ENCODE assay signal across 25 cellular contexts in genomic region chr5:83219495-83219894, GRCh38.
"Had no signal": no experiment of that assay in that cellular context is flagged by ENCODE, and none has a peak within 500 bp of the region (broad histone marks: within the 10 kb centered on the region; RNA-seq: fewer than 3 reads in every experiment).

No MANE protein-coding gene starts in this region.

- DNase-seq: activated CD4-positive, alpha-beta memory T cell treated with anti-CD3 and anti-CD28 coated beads for 36 hours; activated CD4-positive, alpha-beta T cell treated with anti-CD3 and anti-CD28 coated beads, Interleukin-2, amount 10 ng/mL, durations not matched to agents 24 days and 14 days; activated CD4-positive, CD25-positive, alpha-beta regulatory T cell treated with anti-CD3 and anti-CD28 coated beads, Interleukin-2, amount 50 U/mL, for 72 hours; activated CD8-positive, alpha-beta memory T cell treated with anti-CD3 and anti-CD28 coated beads, Interleukin-2, amount 50 U/mL, for 4 hours; activated gamma-delta T cell; activated naive CD4-positive, alpha-beta T cell treated with anti-CD3 and anti-CD28 coated beads, Interleukin-2, amount 10 ng/mL, durations not matched to agents 7 days and 5 days; activated naive CD8-positive, alpha-beta T cell treated with anti-CD3 and anti-CD28 coated beads, Interleukin-2, amount 10 ng/mL, durations not matched to agents 7 days and 5 days; activated T-cell treated with anti-CD3 and anti-CD28 coated beads, Interleukin-2, amount 50 U/mL, for 1 hour; amniotic stem cell; dermis blood vessel endothelial cell; effector CD4-positive, alpha-beta T cell; head of caudate nucleus; hippocampal formation; naive thymus-derived CD8-positive, alpha-beta T cell; occipital lobe; psoas muscle; sigmoid colon; small intestine; stimulated activated CD4-positive, alpha-beta T cell treated with anti-CD3 and anti-CD28 coated beads, Interleukin-4, amount 100 ng/mL, for 24 hours; stimulated activated naive CD8-positive, alpha-beta T cell treated with anti-CD3 and anti-CD28 coated beads, Interleukin-15, amount 100 ng/mL, for 72 hours; T-helper 17 cell; T1000; thyroid gland; upper lobe of right lung had no signal

- H3K4me3 ChIP-seq: neural progenitor cell, psoas muscle, sigmoid colon, thyroid gland, upper lobe of right lung had no signal
